ENCODE assay signal across 33 cellular contexts in genomic region chr16:24692854-24693253, GRCh38. TPM values are rescaled to one million over a fixed set of nuclear protein-coding genes. Genes with fewer than 3 reads are reported as not detected.
DNase-seq lines count a peak whose midpoint lies in the region; ATAC-seq, FAIRE-seq and TF ChIP-seq lines count a peak whose summit lies in the region.
"Had no signal": no experiment of that assay in that cellular context is flagged by ENCODE, and none has a peak within 500 bp of the region (broad histone marks: within the 10 kb centered on the region; RNA-seq: fewer than 3 reads in every experiment).

No MANE protein-coding gene starts in this region.

- intact Hi-C loops in HepG2 (cut with micrococcal nuclease; ENCODE audit: unreplicated experiment), result no loop called here
- intact Hi-C loops in right lobe of liver (cut with DNase I), result no loop called here
- intact Hi-C loops in IMR-90 (cut with micrococcal nuclease), result no loop called here
- intact Hi-C loops in endothelial cell of umbilical vein (cut with micrococcal nuclease), result no loop called here

- H2BK15ac ChIP-seq in IMR-90 (ENCODE audit: low read depth, low read length), result no peak overlapping the region

- no peak overlapping the region for H2AK9ac ChIP-seq in IMR-90 (replicated peaks; ENCODE audit: low read depth, low read length, poor library complexity)

- TF ChIP-seq RAD21 in HepG2 (CRISPR knock-in tag; IDR thresholded peaks at IDR 0.05), result no peak
- no peak for TF ChIP-seq RAD21 in IMR-90 (IDR thresholded peaks at IDR 0.05; ENCODE audit: low read length)

- peak overlapping the region; percentile 13; the same call in 1 of the 2 replicates for H2BK120ac ChIP-seq in IMR-90 (ENCODE audit: low read depth, low read length)

- CTCF ChIA-PET in HepG2 (lab: Yijun Ruan, JAX; ENCODE audit: low intra/inter-chr PET ratio, low total read pairs) (interaction anchor here (1.8 kb wide), 1 partner anchor 176 kb away, joined by 6 read pairs; no protein-coding TSS in a partner anchor), IMR-90 (lab: Yijun Ruan, JAX) (interaction anchor here (0.6 kb wide), 1 partner anchor 38 kb away, joined by 7 read pairs; no protein-coding TSS in a partner anchor), endothelial cell of umbilical vein (lab: Charles Lee) (no interaction called here)

- H2AFZ ChIP-seq in HepG2 (ENCODE audit: low read length) (no peak overlapping the region), IMR-90 (replicated peaks; ENCODE audit: low read length, poor library complexity) (no peak overlapping the region), endothelial cell of umbilical vein (ENCODE audit: low read depth, low read length) (no peak overlapping the region)

- WGBS in HepG2 (ENCODE audit: low lambda C conversion rate), result 16% methylated on average over 7 of the region's 7 CpGs
- 58% methylated on average over 7 of the region's 7 CpGs for WGBS in right lobe of liver (ENCODE audit: insufficient coverage, low coverage, low lambda C conversion rate, missing lambda C conversion rate)
- 100% methylated on average over 1 of the region's 7 CpGs; no CpG with 5 or more reads in 1 of the 2 experiments for WGBS in IMR-90 (ENCODE audit: extremely low coverage in 2 of 2, insufficient read length in 1 of 2), 2 experiments

- H3K14ac ChIP-seq in IMR-90 (replicated peaks; ENCODE audit: low read depth, low read length), result no peak overlapping the region

- DNase-seq in HepG2 (ENCODE audit: low spot score) (no peak), right lobe of liver (no peak), IMR-90 (no peak), endothelial cell of umbilical vein (ENCODE audit: low read depth, low spot score) (peak; percentile 70), NCI-H774 (lab: John Stamatoyannopoulos, UW) (no peak)
- DNase-seq: 8988T; ACHN; AML-193; BE2C; C1 segment of cervical spinal cord; Caco-2; Calu3; CD4-positive, alpha-beta memory T cell; CD4-positive, alpha-beta T cell; CD4-positive, CD25-positive, alpha-beta regulatory T cell; CD8-positive, alpha-beta memory T cell; CD8-positive, alpha-beta T cell; COR-L47; DMS 273 treated with DMSO at 0.1 percent for 48 hours; DMS153; DMS53; DMS79; DMS79 treated with DMSO at 0.1 percent for 48 hours; DND-41; EL had no signal

- H3K27ac ChIP-seq in HepG2 (ENCODE audit: extremely low read length, insufficient read depth, low read length) (no peak overlapping the region), right lobe of liver (no peak overlapping the region), IMR-90 (ENCODE audit: insufficient read depth, low read length) (no peak overlapping the region), endothelial cell of umbilical vein (ENCODE audit: insufficient read depth, low read depth, low read length) (peak overlapping the region; percentile 29)
- H3K27ac ChIP-seq: 22Rv1; BLaER1; BLaER1 treated with 17β-estradiol and CSF1 and Interleukin-3, amounts not matched to agents 10 nM and 100 nM; C4-2B had no signal

- dilution Hi-C loops in IMR-90 (cut with HindIII; ENCODE audit: low sequenced_read_pairs, unreplicated experiment), result no loop called here
- dilution Hi-C loops in endothelial cell of umbilical vein (cut with MboI; ENCODE audit: extremely low pct_ligation_motif_present, low sequenced_read_pairs), result no loop called here

- H3K4me2 ChIP-seq in HepG2 (ENCODE audit: low read depth, low read length) (no peak overlapping the region), IMR-90 (ENCODE audit: low read depth, low read length) (no peak overlapping the region), endothelial cell of umbilical vein (ENCODE audit: insufficient read depth, low read length) (peak overlapping the region; percentile 42)
- H3K4me2 ChIP-seq: A549; BLaER1; BLaER1 treated with 17β-estradiol and CSF1 and Interleukin-3, amounts not matched to agents 10 nM and 100 nM had no signal

- TF ChIP-seq CTCF in HepG2 (CRISPR knock-in tag; IDR thresholded peaks at IDR 0.05) (no peak), right lobe of liver (IDR thresholded peaks at IDR 0.05) (no peak), IMR-90 (conservative IDR thresholded peaks at IDR 0.05; ENCODE audit: low read depth, low read length) (no peak), endothelial cell of umbilical vein (IDR thresholded peaks at IDR 0.05; ENCODE audit: extremely low read depth in 1 of 2, insufficient read depth in 1 of 2, low read depth in 1 of 2, low read length in 2 of 2) (no peak)

- ATAC-seq in HepG2 (no peak), right lobe of liver (no peak), IMR-90 (ENCODE audit: low read depth) (no peak), GM19463 (IDR thresholded peaks at IDR 0.05; ENCODE audit: unreplicated experiment) (no peak)
- ATAC-seq: A549; CD8-positive, alpha-beta T cell had no signal

- FAIRE-seq in HepG2 (lab: Jason Lieb, UNC) (no peak), endothelial cell of umbilical vein (lab: Jason Lieb, UNC) (peak; percentile 70)
- FAIRE-seq: A204.1, A549, D721Med had no signal

- no peak for TF ChIP-seq EP300 in HepG2 (IDR thresholded peaks at IDR 0.05; ENCODE audit: low read depth in 2 of 2, low read length in 2 of 2)
- no peak for TF ChIP-seq EP300 in HepG2 (CRISPR knock-in tag; IDR thresholded peaks at IDR 0.05; ENCODE audit: borderline replicate concordance)

- H3K4me3 ChIP-seq in HepG2 (replicated peaks in 1 of 3; ENCODE audit: insufficient read depth in 1 of 3, low read depth in 2 of 3, low read length in 3 of 3) (no peak overlapping the region), right lobe of liver (no peak overlapping the region), IMR-90 (ENCODE audit: insufficient read depth, low read depth, low read length) (no peak overlapping the region), endothelial cell of umbilical vein (replicated peaks in 1 of 3; ENCODE audit: insufficient read depth in 1 of 3, low read depth in 1 of 3, low read length in 3 of 3) (no peak overlapping the region)
- H3K4me3 ChIP-seq: A549; BLaER1; BLaER1 treated with 17β-estradiol and CSF1 and Interleukin-3, amounts not matched to agents 10 nM and 100 nM had no signal

- H3K18ac ChIP-seq in IMR-90 (ENCODE audit: low read depth, low read length), result no peak overlapping the region

- no peak overlapping the region for H3K56ac ChIP-seq in IMR-90 (ENCODE audit: extremely low read depth, insufficient read depth, low read length)

- POLR2A ChIA-PET in HepG2 (lab: Yijun Ruan, JAX), result no interaction called here
- POLR2A ChIA-PET in IMR-90 (lab: Charles Lee; ENCODE audit: unreplicated experiment), result no interaction called here
- POLR2A ChIA-PET in endothelial cell of umbilical vein (lab: Charles Lee), result no interaction called here

- H3K4me1 ChIP-seq in HepG2 (ENCODE audit: insufficient read depth, low read length) (no peaks in the 10 kb centered on the region; the same call in 1 of the 2 replicates), right lobe of liver (no peaks in the 10 kb centered on the region), IMR-90 (ENCODE audit: control insufficient read depth, insufficient read depth, low read length) (no peaks in the 10 kb centered on the region), endothelial cell of umbilical vein (ENCODE audit: control insufficient read depth, extremely low read depth, insufficient read depth, low read length) (peaks cover 7% of the 10 kb centered on the region)
- H3K4me1 ChIP-seq: BE2C; BLaER1; BLaER1 treated with 17β-estradiol and CSF1 and Interleukin-3, amounts not matched to agents 10 nM and 100 nM; Caco-2 had no signal

- no peak overlapping the region for H2AK5ac ChIP-seq in IMR-90 (ENCODE audit: low read depth, low read length)

- no peak overlapping the region for H3K4ac ChIP-seq in IMR-90 (ENCODE audit: low read depth, low read length)

- no peak overlapping the region for H4K5ac ChIP-seq in IMR-90 (ENCODE audit: low read depth, low read length)

- H4K20me1 ChIP-seq in HepG2 (ENCODE audit: insufficient read depth, low read length) (no peaks in the 10 kb centered on the region), IMR-90 (ENCODE audit: insufficient read depth, low read length) (no peaks in the 10 kb centered on the region), endothelial cell of umbilical vein (replicated peaks; ENCODE audit: control insufficient read depth, extremely low read depth, insufficient read depth, low read length) (no peaks in the 10 kb centered on the region)
- H4K20me1 ChIP-seq: BLaER1; BLaER1 treated with 17β-estradiol and CSF1 and Interleukin-3, amounts not matched to agents 10 nM and 100 nM had no signal

- H3K79me2 ChIP-seq in HepG2 (ENCODE audit: insufficient read depth, low read length), result no peaks in the 10 kb centered on the region
- H3K79me2 ChIP-seq in endothelial cell of umbilical vein (ENCODE audit: control insufficient read depth, insufficient read depth, low read length), result no peaks in the 10 kb centered on the region

- H3K9me1 ChIP-seq in IMR-90 (ENCODE audit: insufficient read depth, low read length), result no peaks in the 10 kb centered on the region
- H3K9me1 ChIP-seq in endothelial cell of umbilical vein (replicated peaks; ENCODE audit: control insufficient read depth, extremely low read depth, insufficient read depth, low read length), result no peaks in the 10 kb centered on the region

- in situ Hi-C loops in HepG2 (cut with HindIII; ENCODE audit: extremely low pct_ligation_motif_present, low pct_unique_long_range_greater_than_20kb) (no loop called here), IMR-90 (cut with MboI; ENCODE audit: low sequenced_read_pairs) (no loop called here)

- no peak overlapping the region for H2BK20ac ChIP-seq in IMR-90 (ENCODE audit: low read depth, low read length)

- BruUV-seq in HepG2 (replicated peaks; lab: Mats Ljungman, UMichigan), result no TSS peak
- no TSS peak for BruUV-seq in IMR-90 (replicated peaks; lab: Mats Ljungman, UMichigan)
- BruUV-seq in endothelial cell of umbilical vein (replicated peaks; lab: Mats Ljungman, UMichigan), result no TSS peak

- H3K9ac ChIP-seq in HepG2 (ENCODE audit: insufficient read depth, low read depth, low read length) (no peak overlapping the region), IMR-90 (ENCODE audit: low read depth, low read length) (no peak overlapping the region), endothelial cell of umbilical vein (replicated peaks; ENCODE audit: extremely low read depth, insufficient read depth, low read length) (no peak overlapping the region)
- H3K9ac ChIP-seq: BLaER1; BLaER1 treated with 17β-estradiol and CSF1 and Interleukin-3, amounts not matched to agents 10 nM and 100 nM had no signal

- TF ChIP-seq POLR2A in HepG2 (IDR thresholded peaks at IDR 0.05; ENCODE audit: insufficient read depth in 1 of 2, low read depth in 2 of 2, low read length in 2 of 2), result no peak
- no peak for TF ChIP-seq POLR2A in right lobe of liver (IDR thresholded peaks at IDR 0.05)
- no peak for TF ChIP-seq POLR2A in IMR-90 (IDR thresholded peaks at IDR 0.05; ENCODE audit: low read depth, low read length)
- TF ChIP-seq POLR2A in endothelial cell of umbilical vein (IDR thresholded peaks at IDR 0.05; ENCODE audit: low read depth, low read length), result no peak

- no peak overlapping the region for H2BK5ac ChIP-seq in IMR-90 (ENCODE audit: low read depth, low read length, poor library complexity, severe bottlenecking)

- H4K91ac ChIP-seq in IMR-90 (ENCODE audit: insufficient read depth, low read depth, low read length), result no peak overlapping the region

- H3K23ac ChIP-seq in IMR-90 (ENCODE audit: low read depth, low read length), result no peak overlapping the region

- H3K36me3 ChIP-seq in HepG2 (replicated peaks in 1 of 2; ENCODE audit: control insufficient read depth in 1 of 2, insufficient read depth in 2 of 2, low read length in 2 of 2) (no peaks in the 10 kb centered on the region), right lobe of liver (no peaks in the 10 kb centered on the region), IMR-90 (ENCODE audit: control insufficient read depth, insufficient read depth, low read length) (no peaks in the 10 kb centered on the region), endothelial cell of umbilical vein (ENCODE audit: control insufficient read depth in 2 of 2, extremely low read depth in 1 of 2, insufficient read depth in 2 of 2, low read length in 2 of 2) (no peaks in the 10 kb centered on the region)
- H3K36me3 ChIP-seq: BE2C; BLaER1; BLaER1 treated with 17β-estradiol and CSF1 and Interleukin-3, amounts not matched to agents 10 nM and 100 nM had no signal

- H3K79me1 ChIP-seq in IMR-90 (ENCODE audit: low read depth in 1 of 2, low read length in 2 of 2), result no peaks in the 10 kb centered on the region

- H3K27me3 ChIP-seq in HepG2 (ENCODE audit: control insufficient read depth in 1 of 2, insufficient read depth in 2 of 2, low read length in 2 of 2) (peaks cover 0 to 2% of the 10 kb centered on the region in 2 experiments; a peak in 1 of 5 replicates), right lobe of liver (no peaks in the 10 kb centered on the region), IMR-90 (ENCODE audit: control insufficient read depth, insufficient read depth, low read length) (no peaks in the 10 kb centered on the region), endothelial cell of umbilical vein (ENCODE audit: control insufficient read depth in 2 of 2, insufficient read depth in 2 of 2, low read length in 2 of 2) (no peaks in the 10 kb centered on the region)
- H3K27me3 ChIP-seq: BE2C; BLaER1; BLaER1 treated with 17β-estradiol and CSF1 and Interleukin-3, amounts not matched to agents 10 nM and 100 nM had no signal

- H4K8ac ChIP-seq in IMR-90 (ENCODE audit: low read depth in 2 of 2, low read length in 2 of 2), result no peak overlapping the region

- no peaks in the 10 kb centered on the region for H3K9me3 ChIP-seq in HepG2 (ENCODE audit: low read length)
- no peaks in the 10 kb centered on the region for H3K9me3 ChIP-seq in right lobe of liver
- H3K9me3 ChIP-seq in IMR-90 (ENCODE audit: control insufficient read depth, insufficient read depth, low read length), result no peaks in the 10 kb centered on the region; the same call in 1 of the 2 replicates
- no peaks in the 10 kb centered on the region for H3K9me3 ChIP-seq in endothelial cell of umbilical vein (replicated peaks; ENCODE audit: control insufficient read depth, insufficient read depth, low read length)
- H3K9me3 ChIP-seq: A549; BE2C; BLaER1; BLaER1 treated with 17β-estradiol and CSF1 and Interleukin-3, amounts not matched to agents 10 nM and 100 nM; Caco-2 had no signal

RNA-seq across cellular contexts. Expression of gene TNRC6A, which starts 36.6 kb away (rescaled TPM):
- total RNA-seq in HepG2 (2016; rRNA removed; fragmentation: Illumina TruSeq; extraction: Trizol) (26.7 and 30.9 TPM in 2 replicates), right lobe of liver (10 to 100 TPM; 17.0 to 38.4 (median 23.1) TPM), IMR-90 (2012; rRNA removed) (32.4 and 36.9 TPM in 2 replicates), endothelial cell of umbilical vein (62.7 and 74.5 TPM in 2 replicates)
- 6.9 and 8.1 TPM in 2 replicates for total RNA-seq in HepG2 (2016; cell fraction: cytosol; rRNA removed; fragmentation: Illumina TruSeq; extraction: Trizol; ENCODE audit: low read depth)
- total RNA-seq in HepG2 (2016; cell fraction: insoluble cytoplasmic fraction; rRNA removed; fragmentation: Illumina TruSeq; extraction: Trizol), result 24.9 and 33.4 TPM in 2 replicates
- total RNA-seq in HepG2 (2016; cell fraction: membrane; rRNA removed; fragmentation: Illumina TruSeq; extraction: Trizol), result 10.5 and 13.0 TPM in 2 replicates
- 75.1 and 92.8 TPM in 2 replicates for total RNA-seq in HepG2 (2016; cell fraction: nucleus; rRNA removed; fragmentation: Illumina TruSeq; extraction: Trizol)
- polyA plus RNA-seq in HepG2 (2011; rRNA removed) (43.6 and 49.2 TPM in 2 replicates), IMR-90 (2012; rRNA removed) (37.3 and 42.3 TPM in 2 replicates), endothelial cell of umbilical vein (39.3 and 51.5 TPM in 2 replicates)
- polyA plus RNA-seq in HepG2 (2011; cell fraction: cytosol; rRNA removed), result 25.1 and 25.7 TPM in 2 replicates
- polyA plus RNA-seq in HepG2 (2011; cell fraction: nucleus; rRNA removed), result 154 and 160 TPM in 2 replicates
- polyA plus RNA-seq in HepG2 (2012), result 30.0 and 33.6 TPM in 2 replicates
- 0.53 and 1.5 TPM in 2 replicates for polyA plus RNA-seq in HepG2 (2016; cell fraction: cytosol; fragmentation: Illumina TruSeq; extraction: Trizol; ENCODE audit: low read depth)
- 17.2 and 18.0 TPM in 2 replicates for polyA plus RNA-seq in HepG2 (2016; cell fraction: insoluble cytoplasmic fraction; fragmentation: Illumina TruSeq; extraction: Trizol; ENCODE audit: low read depth)
- 1.1 and 1.6 TPM in 2 replicates for polyA plus RNA-seq in HepG2 (2016; cell fraction: membrane; fragmentation: Illumina TruSeq; extraction: Trizol; ENCODE audit: low read depth)
- 103 and 113 TPM in 2 replicates for polyA plus RNA-seq in HepG2 (2016; cell fraction: nucleus; fragmentation: Illumina TruSeq; extraction: Trizol; ENCODE audit: insufficient read depth, low read depth)
- 70.9 TPM in 2 replicates for polyA minus RNA-seq in HepG2 (2011; rRNA and poly(A)+ RNA removed; ENCODE audit: low replicate concordance)
- 19.3 and 29.4 TPM in 2 replicates for polyA minus RNA-seq in HepG2 (2011; cell fraction: cytosol; rRNA and poly(A)+ RNA removed)
- 205 and 259 TPM in 2 replicates for polyA minus RNA-seq in HepG2 (2011; cell fraction: nucleus; rRNA and poly(A)+ RNA removed)
- polyA plus RNA-seq in IMR-90 (2012; cell fraction: cytosol; rRNA removed), result 15.0 and 15.5 TPM in 2 replicates
- 99.8 and 215 TPM in 2 replicates for polyA plus RNA-seq in IMR-90 (2012; cell fraction: nucleus; rRNA removed; ENCODE audit: low replicate concordance)
- 28.3 TPM in 2 replicates for polyA plus RNA-seq in endothelial cell of umbilical vein (2011; cell fraction: cytosol; rRNA removed)
- 170 and 189 TPM in 2 replicates for polyA plus RNA-seq in endothelial cell of umbilical vein (2011; cell fraction: nucleus; rRNA removed)
- 24.8 and 33.9 TPM in 2 replicates for polyA plus RNA-seq in endothelial cell of umbilical vein (2012)
- 113 and 131 TPM in 2 replicates for polyA minus RNA-seq in endothelial cell of umbilical vein
- polyA minus RNA-seq in endothelial cell of umbilical vein (2011; cell fraction: cytosol; rRNA and poly(A)+ RNA removed), result 28.0 TPM
- 121 and 184 TPM in 2 replicates for polyA minus RNA-seq in endothelial cell of umbilical vein (2011; cell fraction: nucleus; rRNA and poly(A)+ RNA removed)
